1 cellular context compared by ENCODE assay signal in genomic region chr22:48489551-48490512, GRCh38.
TF ChIP-seq lines count a peak whose summit lies in the region.

No MANE protein-coding gene starts in this region.

TF ChIP-seq in H1, 55 proteins besides CTCF, POLR2A, EP300 and RAD21 (continued from another document):
- TF ChIP-seq CHD7 (IDR thresholded peaks at IDR 0.05; ENCODE audit: insufficient replicate concordance, low read length) (no peak), HDAC2 (IDR thresholded peaks at IDR 0.05; ENCODE audit: borderline replicate concordance in 1 of 2, low read depth in 2 of 2, low read length in 2 of 2) (no peak), PHF8 (conservative IDR thresholded peaks at IDR 0.05; ENCODE audit: low read depth, low read length) (peak; percentile 60), GABPA (IDR thresholded peaks at IDR 0.05; ENCODE audit: borderline replicate concordance, insufficient read depth, low read length) (no peak), RNF2 (IDR thresholded peaks at IDR 0.05; ENCODE audit: borderline replicate concordance, low read depth, low read length, missing control alignments, poor library complexity, severe bottlenecking) (no peak), GTF2F1 (IDR thresholded peaks at IDR 0.05; ENCODE audit: borderline replicate concordance, low read depth, low read length) (no peak), NANOG (IDR thresholded peaks at IDR 0.05; ENCODE audit: insufficient read depth, low read depth, low read length, poor library complexity, severe bottlenecking) (no peak), KDM4A (IDR thresholded peaks at IDR 0.05; ENCODE audit: low read depth, low read length, severe bottlenecking) (peak; percentile 53), CBX5 (IDR thresholded peaks at IDR 0.05; ENCODE audit: low read depth, low read length) (no peak), EZH2 (IDR thresholded peaks at IDR 0.05; ENCODE audit: low read depth, low read length, severe bottlenecking) (peak; percentile 30), POU5F1 (IDR thresholded peaks at IDR 0.05; ENCODE audit: low read depth, low read length) (no peak), MAX (IDR thresholded peaks at IDR 0.05) (no peak), CEBPB (IDR thresholded peaks at IDR 0.05; ENCODE audit: low read depth, low read length) (no peak), JUN (IDR thresholded peaks at IDR 0.05; ENCODE audit: low read depth, low read length) (no peak), YY1 (IDR thresholded peaks at IDR 0.05; ENCODE audit: low read depth, low read length) (no peak), RFX5 (IDR thresholded peaks at IDR 0.05; ENCODE audit: borderline replicate concordance, low read depth, low read length) (no peak), CTBP2 (IDR thresholded peaks at IDR 0.05; ENCODE audit: borderline replicate concordance, insufficient read depth, insufficient read length, low read length) (no peak), ASH2L (IDR thresholded peaks at IDR 0.05; ENCODE audit: low read length) (no peak), SP2 (IDR thresholded peaks at IDR 0.05; ENCODE audit: low read length) (no peak), USF2 (IDR thresholded peaks at IDR 0.05; ENCODE audit: low read length) (no peak), E2F6 (IDR thresholded peaks at IDR 0.05) (no peak), ZNF274 (IDR thresholded peaks at IDR 0.05; ENCODE audit: borderline replicate concordance, extremely low read depth, low read length) (no peak), SUZ12 (IDR thresholded peaks at IDR 0.05; ENCODE audit: low read length) (peak; percentile 39; the same call in 1 of the 2 replicates), FOSL1 (IDR thresholded peaks at IDR 0.05; ENCODE audit: insufficient read depth, low read depth, low read length) (no peak), SIX5 (IDR thresholded peaks at IDR 0.05; ENCODE audit: low read depth, low read length) (no peak), MAFK (IDR thresholded peaks at IDR 0.05; ENCODE audit: low read depth, low read length) (no peak), SRF (IDR thresholded peaks at IDR 0.05; ENCODE audit: low read depth, low read length) (no peak), TAF1 (IDR thresholded peaks at IDR 0.05; ENCODE audit: low read depth, low read length) (no peak), CREB1 (IDR thresholded peaks at IDR 0.05) (no peak), BRCA1 (IDR thresholded peaks at IDR 0.05; ENCODE audit: low read depth, low read length) (no peak), SP4 (IDR thresholded peaks at IDR 0.05; ENCODE audit: low read length) (no peak), BCL11A (IDR thresholded peaks at IDR 0.05; ENCODE audit: low read depth in 2 of 2, low read length in 2 of 2) (no peak), SIRT6 (IDR thresholded peaks at IDR 0.05; ENCODE audit: low read length) (no peak)
